In the genomic region with DNA sequence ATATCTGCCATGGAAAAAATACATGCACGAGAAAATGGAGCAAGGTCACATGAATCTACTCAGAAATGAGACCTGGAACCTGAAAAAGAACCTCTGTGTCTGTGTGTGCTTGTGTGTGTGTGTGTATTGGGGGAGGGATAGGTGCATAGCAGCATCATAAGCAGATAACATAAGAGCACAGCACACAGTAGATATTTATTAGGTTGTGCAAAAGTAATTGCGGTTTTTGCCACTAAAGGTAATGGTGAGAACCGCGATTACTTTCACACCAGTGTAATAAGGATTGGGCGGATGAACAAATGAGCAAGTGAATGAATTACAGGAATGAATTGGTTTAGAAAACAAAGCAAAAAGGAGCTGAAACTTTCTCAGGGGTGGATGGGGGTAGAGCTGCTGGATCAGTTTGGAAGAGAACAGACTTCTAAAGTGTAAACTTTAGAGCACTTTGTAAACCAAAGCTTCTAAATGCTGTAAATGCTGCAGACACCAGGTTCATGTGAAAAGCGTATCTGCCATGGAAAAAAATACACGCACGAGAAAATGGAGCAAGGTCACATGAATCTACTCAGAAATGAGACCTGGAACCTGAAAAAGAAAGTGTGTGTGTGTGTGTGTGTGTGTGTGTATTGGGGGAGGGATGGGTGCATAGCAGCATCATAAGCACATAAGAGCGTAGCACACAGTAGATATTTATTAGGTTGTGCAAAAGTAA, we compare ENCODE assay signal across 1 cellular context.
TF ChIP-seq lines count a peak whose summit lies in the region.

No MANE protein-coding gene starts in this region.

TF ChIP-seq in HepG2, 621 proteins besides CTCF, POLR2A, EP300 and RAD21 (continued from another document):
- TF ChIP-seq, protein P1, sequence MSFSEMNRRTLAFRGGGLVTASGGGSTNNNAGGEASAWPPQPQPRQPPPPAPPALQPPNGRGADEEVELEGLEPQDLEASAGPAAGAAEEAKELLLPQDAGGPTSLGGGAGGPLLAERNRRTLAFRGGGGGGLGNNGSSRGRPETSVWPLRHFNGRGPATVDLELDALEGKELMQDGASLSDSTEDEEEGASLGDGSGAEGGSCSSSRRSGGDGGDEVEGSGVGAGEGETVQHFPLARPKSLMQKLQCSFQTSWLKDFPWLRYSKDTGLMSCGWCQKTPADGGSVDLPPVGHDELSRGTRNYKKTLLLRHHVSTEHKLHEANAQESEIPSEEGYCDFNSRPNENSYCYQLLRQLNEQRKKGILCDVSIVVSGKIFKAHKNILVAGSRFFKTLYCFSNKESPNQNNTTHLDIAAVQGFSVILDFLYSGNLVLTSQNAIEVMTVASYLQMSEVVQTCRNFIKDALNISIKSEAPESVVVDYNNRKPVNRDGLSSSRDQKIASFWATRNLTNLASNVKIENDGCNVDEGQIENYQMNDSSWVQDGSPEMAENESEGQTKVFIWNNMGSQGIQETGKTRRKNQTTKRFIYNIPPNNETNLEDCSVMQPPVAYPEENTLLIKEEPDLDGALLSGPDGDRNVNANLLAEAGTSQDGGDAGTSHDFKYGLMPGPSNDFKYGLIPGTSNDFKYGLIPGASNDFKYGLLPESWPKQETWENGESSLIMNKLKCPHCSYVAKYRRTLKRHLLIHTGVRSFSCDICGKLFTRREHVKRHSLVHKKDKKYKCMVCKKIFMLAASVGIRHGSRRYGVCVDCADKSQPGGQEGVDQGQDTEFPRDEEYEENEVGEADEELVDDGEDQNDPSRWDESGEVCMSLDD (CRISPR knock-in tag; IDR thresholded peaks at IDR 0.05; ENCODE audit: borderline replicate concordance): no peak
- TF ChIP-seq ZUFSP (CRISPR knock-in tag; IDR thresholded peaks at IDR 0.05; ENCODE audit: borderline replicate concordance) (no peak), ZNF580 (CRISPR knock-in tag; IDR thresholded peaks at IDR 0.05; ENCODE audit: borderline replicate concordance, low read depth) (no peak), REL (CRISPR knock-in tag; conservative IDR thresholded peaks at IDR 0.05) (no peak), TBP (CRISPR knock-in tag; IDR thresholded peaks at IDR 0.05) (no peak), NKX3-1 (CRISPR knock-in tag; IDR thresholded peaks at IDR 0.05) (no peak), ZNF644 (CRISPR knock-in tag; IDR thresholded peaks at IDR 0.05; ENCODE audit: low read depth) (no peak), CREB1 (IDR thresholded peaks at IDR 0.05) (no peak), CREB1 (CRISPR knock-in tag; IDR thresholded peaks at IDR 0.05) (no peak), CCDC6 (CRISPR knock-in tag; IDR thresholded peaks at IDR 0.05) (no peak), HMG20A (CRISPR knock-in tag; IDR thresholded peaks at IDR 0.05; ENCODE audit: borderline replicate concordance) (no peak), RFXAP (CRISPR knock-in tag; IDR thresholded peaks at IDR 0.05; ENCODE audit: borderline replicate concordance) (no peak), FOSL2 (CRISPR knock-in tag; IDR thresholded peaks at IDR 0.05) (no peak), TEAD2 (CRISPR knock-in tag; IDR thresholded peaks at IDR 0.05) (no peak), CREM (IDR thresholded peaks at IDR 0.05) (no peak), CREM (CRISPR knock-in tag; IDR thresholded peaks at IDR 0.05) (no peak), SRF (IDR thresholded peaks at IDR 0.05; ENCODE audit: low read depth, low read length) (no peak), GABPB1 (CRISPR knock-in tag; IDR thresholded peaks at IDR 0.05) (no peak)
- TF ChIP-seq, protein P2, sequence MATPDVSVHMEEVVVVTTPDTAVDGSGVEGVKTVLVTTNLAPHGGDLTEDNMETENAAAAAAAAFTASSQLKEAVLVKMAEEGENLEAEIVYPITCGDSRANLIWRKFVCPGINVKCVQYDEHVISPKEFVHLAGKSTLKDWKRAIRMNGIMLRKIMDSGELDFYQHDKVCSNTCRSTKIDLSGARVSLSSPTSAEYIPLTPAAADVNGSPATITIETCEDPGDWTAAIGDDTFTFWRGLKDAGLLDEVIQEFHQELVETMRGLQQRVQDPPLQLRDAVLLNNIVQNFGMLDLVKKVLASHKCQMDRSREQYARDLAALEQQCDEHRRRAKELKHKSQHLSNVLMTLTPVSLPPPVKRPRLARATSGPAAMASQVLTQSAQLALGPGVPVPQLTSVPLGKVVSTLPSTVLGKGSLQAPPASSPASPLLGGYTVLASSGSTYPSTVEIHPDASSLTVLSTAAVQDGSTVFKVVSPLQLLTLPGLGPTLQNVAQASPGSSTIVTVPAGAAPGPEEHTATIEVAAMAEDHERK (CRISPR knock-in tag; IDR thresholded peaks at IDR 0.05; ENCODE audit: low read depth): no peak
